Comparison of ENCODE assay signal across 2 cellular contexts in genomic region chr1:240562779-240563178, GRCh38.
TF ChIP-seq lines count a peak whose summit lies in the region.

No MANE protein-coding gene starts in this region.

TF ChIP-seq in HEK293, 187 proteins besides CTCF, POLR2A, EP300 and RAD21 (continued from another document and continues in another):
- TF ChIP-seq PATZ1 (tag by site-specific recombination; IDR thresholded peaks at IDR 0.05), result peak; percentile 19; the same call in 1 of the 2 replicates
- TF ChIP-seq TRIM28 (IDR thresholded peaks at IDR 0.05; ENCODE audit: borderline replicate concordance, low read length), result no peak
- no peak for TF ChIP-seq ZNF585B (tag by site-specific recombination; IDR thresholded peaks at IDR 0.05)
- TF ChIP-seq BCL6B (tag by site-specific recombination; IDR thresholded peaks at IDR 0.05), result no peak
- no peak for TF ChIP-seq PRDM2 (tag by site-specific recombination; IDR thresholded peaks at IDR 0.05; ENCODE audit: borderline replicate concordance)
- TF ChIP-seq ZSCAN4 (tag by site-specific recombination; IDR thresholded peaks at IDR 0.05), result peak; percentile 98
- no peak for TF ChIP-seq INSM2 (tag by site-specific recombination; IDR thresholded peaks at IDR 0.05)
- no peak for TF ChIP-seq SALL2 (tag by site-specific recombination; IDR thresholded peaks at IDR 0.05; ENCODE audit: borderline replicate concordance)
- TF ChIP-seq ZNF530 (tag by site-specific recombination; IDR thresholded peaks at IDR 0.05; ENCODE audit: low read depth), result no peak
- TF ChIP-seq KLF8 (tag by site-specific recombination; IDR thresholded peaks at IDR 0.05), result no peak
- peak; percentile 27; the same call in 1 of the 2 replicates for TF ChIP-seq ZBTB20 (tag by site-specific recombination; IDR thresholded peaks at IDR 0.05)
- peak; percentile 86 for TF ChIP-seq ZNF792 (tag by site-specific recombination; IDR thresholded peaks at IDR 0.05)
- no peak for TF ChIP-seq ZNF341 (tag by site-specific recombination; IDR thresholded peaks at IDR 0.05; ENCODE audit: low read depth)

TF ChIP-seq in WTC11, 78 proteins besides CTCF, POLR2A, EP300 and RAD21 (continued from another document):
- no peak for TF ChIP-seq ZSCAN18 (CRISPR knock-in tag; IDR thresholded peaks at IDR 0.05)
- no peak for TF ChIP-seq ATF2 (CRISPR knock-in tag; IDR thresholded peaks at IDR 0.05; ENCODE audit: borderline replicate concordance, low read depth)
- no peak for TF ChIP-seq RORB (CRISPR knock-in tag; IDR thresholded peaks at IDR 0.05)
- no peak for TF ChIP-seq IRF2 (CRISPR knock-in tag; IDR thresholded peaks at IDR 0.05; ENCODE audit: borderline replicate concordance, low read depth)
- TF ChIP-seq ZMAT4 (CRISPR knock-in tag; IDR thresholded peaks at IDR 0.05), result no peak
- no peak for TF ChIP-seq ATF3 (CRISPR knock-in tag; conservative IDR thresholded peaks at IDR 0.05)
- TF ChIP-seq ZNF425 (CRISPR knock-in tag; conservative IDR thresholded peaks at IDR 0.05), result no peak
- TF ChIP-seq ZNF416 (CRISPR knock-in tag; IDR thresholded peaks at IDR 0.05), result no peak
- no peak for TF ChIP-seq ZNF232 (CRISPR knock-in tag; IDR thresholded peaks at IDR 0.05)
- no peak for TF ChIP-seq RELA (CRISPR knock-in tag; IDR thresholded peaks at IDR 0.05; ENCODE audit: borderline replicate concordance)
